Comparison of ENCODE assay signal across 18 cellular contexts in genomic region chr7:50164552-50165220, GRCh38.
DNase-seq lines count a peak whose midpoint lies in the region; ATAC-seq and TF ChIP-seq lines count a peak whose summit lies in the region.
"Had no signal": no experiment of that assay in that cellular context is flagged by ENCODE, and none has a peak within 500 bp of the region (broad histone marks: within the 10 kb centered on the region; RNA-seq: fewer than 3 reads in every experiment).

No MANE protein-coding gene starts in this region.

- H3F3A ChIP-seq in PC-9 (ENCODE audit: insufficient read depth, low read depth), result no peaks in the 10 kb centered on the region

- H3K79me1 ChIP-seq in mesendoderm (ENCODE audit: low read length), result no peaks in the 10 kb centered on the region

- no peak overlapping the region for H4K8ac ChIP-seq in mesendoderm (ENCODE audit: low read depth, low read length)

- H3K4me1 Mint-ChIP-seq in activated T-cell treated with anti-CD3 and anti-CD28 coated beads, Interleukin-2, amount 50 U/mL, for 24 hours (ENCODE audit: low read depth), result peaks cover 55% of the 10 kb centered on the region

- H3K9ac ChIP-seq in mesendoderm (ENCODE audit: low read length), result no peak overlapping the region
- H3K9ac ChIP-seq: SK-N-SH had no signal

- no peaks in the 10 kb centered on the region for H3K27me3 Mint-ChIP-seq in activated T-cell treated with anti-CD3 and anti-CD28 coated beads, Interleukin-2, amount 50 U/mL, for 24 hours

- CTCF ChIA-PET in PC-9 (lab: Charles Lee), result no interaction called here

- no peak overlapping the region for H3K4me3 ChIP-seq in Jurkat, Clone E6-1 (ENCODE audit: low read length)
- H3K4me3 ChIP-seq in mesendoderm (ENCODE audit: low read length), result no peak overlapping the region
- H3K4me3 ChIP-seq in PC-9, result no peak overlapping the region
- H3K4me3 ChIP-seq: spleen had no signal

- no peaks in the 10 kb centered on the region for H3K36me3 ChIP-seq in mesendoderm (ENCODE audit: control insufficient read depth, insufficient read depth, low read length)
- no peaks in the 10 kb centered on the region for H3K36me3 ChIP-seq in PC-9 (ENCODE audit: low read depth)
- H3K36me3 ChIP-seq: spleen, WERI-Rb-1 had no signal

- no peaks in the 10 kb centered on the region for H4K20me1 ChIP-seq in PC-9 (ENCODE audit: insufficient read depth)

- H2AK5ac ChIP-seq in mesendoderm (ENCODE audit: low read length), result no peak overlapping the region

- TF ChIP-seq CTCF in PC-9 (conservative IDR thresholded peaks at IDR 0.05), result no peak

- no peaks in the 10 kb centered on the region for H3K9me3 ChIP-seq in PC-9 (ENCODE audit: insufficient read depth, low read depth)
- H3K9me3 ChIP-seq: SK-N-SH, spleen had no signal

- no peak overlapping the region for H3K27ac ChIP-seq in mesendoderm (ENCODE audit: low read depth, low read length)
- no peak overlapping the region for H3K27ac ChIP-seq in PC-9
- H3K27ac ChIP-seq: 22Rv1, HL-60, spleen, WERI-Rb-1 had no signal

- H3K18ac ChIP-seq in mesendoderm (ENCODE audit: low read length), result no peak overlapping the region

- no peak overlapping the region for H4K5ac ChIP-seq in mesendoderm (ENCODE audit: low read length)

- no peak overlapping the region for H2BK15ac ChIP-seq in mesendoderm (replicated peaks; ENCODE audit: low read depth)

- intact Hi-C loops in PC-9 (cut with micrococcal nuclease; ENCODE audit: unreplicated experiment), result no loop called here

- H3K79me2 ChIP-seq in mesendoderm (ENCODE audit: control insufficient read depth, insufficient read depth, low read length) (no peaks in the 10 kb centered on the region), PC-9 (ENCODE audit: low read depth) (no peaks in the 10 kb centered on the region)

- peak overlapping the region; percentile 15 for H3K56ac ChIP-seq in mesendoderm (ENCODE audit: low read length)

- ATAC-seq in HG03097 (IDR thresholded peaks at IDR 0.05; ENCODE audit: low FRiP score, unreplicated experiment), result no peak
- ATAC-seq: left lobe of liver, PC-3 had no signal

- H3K27ac Mint-ChIP-seq in activated T-cell treated with anti-CD3 and anti-CD28 coated beads, Interleukin-2, amount 50 U/mL, for 24 hours, result peak overlapping the region; percentile 65
- H3K27ac Mint-ChIP-seq: HFFc6 had no signal

- no peaks in the 10 kb centered on the region for H3K9me2 ChIP-seq in PC-9 (ENCODE audit: insufficient read depth)
- H3K9me2 ChIP-seq: SK-N-SH had no signal

- no peak overlapping the region for H3K23ac ChIP-seq in mesendoderm (ENCODE audit: low read length)

- no peaks in the 10 kb centered on the region for H3K27me3 ChIP-seq in mesendoderm (ENCODE audit: insufficient read depth, low read length, poor library complexity)
- peaks cover 86% of the 10 kb centered on the region for H3K27me3 ChIP-seq in PC-9 (ENCODE audit: insufficient read depth, low read depth)
- H3K27me3 ChIP-seq: spleen had no signal

- no peak overlapping the region for H2AFZ ChIP-seq in PC-9

- no peak overlapping the region for H2BK5ac ChIP-seq in mesendoderm (ENCODE audit: low read length)

- DNase-seq in NCI-H2081 (lab: John Stamatoyannopoulos, UW) (peak; percentile 6 to 29), NCI-H2081 treated with DMSO at 0.1 percent for 48 hours (lab: John Stamatoyannopoulos, UW) (no peak), mesendoderm (no peak), PC-9 (no peak), GM03348 (ENCODE audit: low spot score) (no peak)
- peak; percentile 39 for DNase-seq in Jurkat, Clone E6-1 (ENCODE audit: low read depth, low spot score)
- DNase-seq in activated T-cell treated with anti-CD3 and anti-CD28 coated beads, Interleukin-2, amount 50 U/mL, for 24 hours, result no peak
- DNase-seq: HFFc6, NCI-H524 treated with DMSO at 0.1 percent for 48 hours, PC-3, SK-N-SH, spleen, substantia nigra, WERI-Rb-1 had no signal

- H2BK120ac ChIP-seq in mesendoderm (ENCODE audit: low read depth, low read length), result no peak overlapping the region

- no peaks in the 10 kb centered on the region for H3K36me3 Mint-ChIP-seq in activated T-cell treated with anti-CD3 and anti-CD28 coated beads, Interleukin-2, amount 50 U/mL, for 24 hours (ENCODE audit: low read depth)

- no CpG with 5 or more reads among the region's 7 CpGs for whole genome bisulfite sequencing in mesendoderm (ENCODE audit: extremely low coverage, insufficient coverage, low lambda C conversion rate)

- H3K4me3 Mint-ChIP-seq in activated T-cell treated with anti-CD3 and anti-CD28 coated beads, Interleukin-2, amount 50 U/mL, for 24 hours, result no peak overlapping the region
- H3K4me3 Mint-ChIP-seq: HFFc6 had no signal

- no peaks in the 10 kb centered on the region for H3K9me3 Mint-ChIP-seq in activated T-cell treated with anti-CD3 and anti-CD28 coated beads, Interleukin-2, amount 50 U/mL, for 24 hours

- no TSS peak for BruUV-seq in PC-9 (replicated peaks; lab: Mats Ljungman, UMichigan)

- POLR2A ChIA-PET in PC-9 (lab: Charles Lee; ENCODE audit: unreplicated experiment), result no interaction called here

- H3K4ac ChIP-seq in mesendoderm (ENCODE audit: low read depth, low read length), result no peak overlapping the region

- H3K4me2 ChIP-seq in mesendoderm (ENCODE audit: low read length) (no peak overlapping the region), PC-9 (no peak overlapping the region)
- H3K4me2 ChIP-seq: SK-N-SH had no signal

- no peaks in the 10 kb centered on the region for H3K4me1 ChIP-seq in mesendoderm (ENCODE audit: control insufficient read depth, low read depth, low read length)
- H3K4me1 ChIP-seq in PC-9 (replicated peaks; ENCODE audit: insufficient read depth), result no peaks in the 10 kb centered on the region

Comparison
In these comparisons a context has a peak if more than half of its experiments do, and no peak if none do; other contexts are left out.
1. DNase-seq: peak in NCI-H2081 (2 of 2) and Jurkat, Clone E6-1 (single experiment); none in NCI-H2081 treated with DMSO at 0.1 percent for 48 hours (single experiment), activated T-cell treated with anti-CD3 and anti-CD28 coated beads, Interleukin-2, amount 50 U/mL, for 24 hours (single experiment), mesendoderm (single experiment), PC-9 (0 of 2) and GM03348 (single experiment).